Comparison of ENCODE assay signal across 1 cellular context in genomic region chr15:75620043-75620775, GRCh38.
TF ChIP-seq lines count a peak whose summit lies in the region.

No MANE protein-coding gene starts in this region.

TF ChIP-seq in IMR-90, 13 proteins besides CTCF, POLR2A, EP300 and RAD21:
- TF ChIP-seq CEBPB (IDR thresholded peaks at IDR 0.05; ENCODE audit: low read depth, low read length) (peak; percentile 57), CHD1 (IDR thresholded peaks at IDR 0.05; ENCODE audit: low read depth, low read length) (no peak)
